ENCODE assay signal across 9 cellular contexts in genomic region chr2:39469807-39470206, GRCh38. TPM values are rescaled to one million over a fixed set of nuclear protein-coding genes. Genes with fewer than 3 reads are reported as not detected.
DNase-seq lines count a peak whose midpoint lies in the region; ATAC-seq, FAIRE-seq and TF ChIP-seq lines count a peak whose summit lies in the region.
"Had no signal": no experiment of that assay in that cellular context is flagged by ENCODE, and none has a peak within 500 bp of the region (broad histone marks: within the 10 kb centered on the region; RNA-seq: fewer than 3 reads in every experiment).

No MANE protein-coding gene starts in this region.

- H3K9ac ChIP-seq in HUES64 (ENCODE audit: low read depth, low read length), result no peak overlapping the region
- no peak overlapping the region for H3K9ac ChIP-seq in duodenal mucosa (ENCODE audit: low read depth in 1 of 2, low read length in 2 of 2)
- H3K9ac ChIP-seq in neural progenitor cell, result no peak overlapping the region

- H3K27me3 Mint-ChIP-seq in neural progenitor cell (ENCODE audit: insufficient read depth, low read depth), result peaks cover 8% of the 10 kb centered on the region

- H3K4me2 ChIP-seq in neural progenitor cell, result peak overlapping the region; percentile 14

- in situ Hi-C loops in HAP-1 (cut with MboI; ENCODE audit: low sequenced_read_pairs), result no loop called here

- no peak overlapping the region for H3K4me3 ChIP-seq in HUES64 (ENCODE audit: low read length)
- H3K4me3 ChIP-seq in duodenal mucosa (ENCODE audit: low read depth in 1 of 2, low read length in 2 of 2), result no peak overlapping the region
- no peak overlapping the region for H3K4me3 ChIP-seq in neural progenitor cell
- H3K4me3 ChIP-seq in HAP-1, result no peak overlapping the region
- H3K4me3 ChIP-seq: ovary had no signal

- ATAC-seq in GM21737 (IDR thresholded peaks at IDR 0.05; ENCODE audit: unreplicated experiment), result peak; percentile 83

- H3K27ac ChIP-seq in HUES64 (ENCODE audit: low read depth, low read length), result peak overlapping the region; percentile 43; the same call in 1 of the 2 replicates
- H3K27ac ChIP-seq in duodenal mucosa (ENCODE audit: low read depth, low read length), result peak overlapping the region; percentile 22
- H3K27ac ChIP-seq in neural progenitor cell, result no peak overlapping the region

- peaks cover 37% of the 10 kb centered on the region for H3K4me1 Mint-ChIP-seq in neural progenitor cell

- H2AFZ ChIP-seq in neural progenitor cell (replicated peaks), result no peak overlapping the region

- no peaks in the 10 kb centered on the region for H4K20me1 ChIP-seq in neural progenitor cell (ENCODE audit: low read depth)

- H3K27ac Mint-ChIP-seq in neural progenitor cell, result no peak overlapping the region

- no peaks in the 10 kb centered on the region for H3K79me2 ChIP-seq in neural progenitor cell (ENCODE audit: low read depth)

- no peak for TF ChIP-seq CTCF in neural progenitor cell (IDR thresholded peaks at IDR 0.05)

- H3K9me3 ChIP-seq in HUES64 (ENCODE audit: insufficient read depth, low read depth, low read length) (no peaks in the 10 kb centered on the region), duodenal mucosa (ENCODE audit: control insufficient read depth in 1 of 2, low read length in 2 of 2) (no peaks in the 10 kb centered on the region), neural progenitor cell (ENCODE audit: low read depth) (no peaks in the 10 kb centered on the region), HAP-1 (no peaks in the 10 kb centered on the region)
- H3K9me3 ChIP-seq: ovary had no signal

- H3K4me1 ChIP-seq in HUES64 (ENCODE audit: insufficient read depth, low read length) (peaks cover 27% of the 10 kb centered on the region), duodenal mucosa (ENCODE audit: control insufficient read depth in 1 of 2, insufficient read depth in 2 of 2, low read length in 2 of 2) (peaks cover 15 to 21% of the 10 kb centered on the region in 2 donors), neural progenitor cell (peaks cover 19% of the 10 kb centered on the region), HAP-1 (peaks cover 3% of the 10 kb centered on the region; the same call in 1 of the 2 replicates)

- H3F3A ChIP-seq in neural progenitor cell (ENCODE audit: low read depth), result no peaks in the 10 kb centered on the region

- peaks cover 1% of the 10 kb centered on the region for H3K36me3 Mint-ChIP-seq in neural progenitor cell

- H3K27me3 ChIP-seq in HUES64 (ENCODE audit: insufficient read depth, low read length), result no peaks in the 10 kb centered on the region
- H3K27me3 ChIP-seq in duodenal mucosa (ENCODE audit: control insufficient read depth in 1 of 2, insufficient read depth in 2 of 2, low read length in 2 of 2), result no peaks in the 10 kb centered on the region
- H3K27me3 ChIP-seq in neural progenitor cell, result no peaks in the 10 kb centered on the region
- H3K27me3 ChIP-seq in HAP-1 (ENCODE audit: low read depth), result no peaks in the 10 kb centered on the region
- H3K27me3 ChIP-seq: ovary had no signal

- H3K9me3 Mint-ChIP-seq in neural progenitor cell, result peaks cover 3% of the 10 kb centered on the region

- peak; percentile 75 for FAIRE-seq in GM18507 (lab: Jason Lieb, UNC)

- H3K36me3 ChIP-seq in HUES64 (ENCODE audit: insufficient read depth, low read length) (no peaks in the 10 kb centered on the region), duodenal mucosa (ENCODE audit: control insufficient read depth in 1 of 2, insufficient read depth in 2 of 2, low read length in 2 of 2) (no peaks in the 10 kb centered on the region), neural progenitor cell (no peaks in the 10 kb centered on the region), HAP-1 (replicated peaks) (no peaks in the 10 kb centered on the region)
- H3K36me3 ChIP-seq: ovary had no signal

- DNase-seq in GM18507 (ENCODE audit: extremely low spot score, insufficient read length, low read depth) (no peak), neural progenitor cell (ENCODE audit: low spot score) (peak; percentile 18), NCI-H446 treated with DMSO at 0.1 percent for 48 hours (lab: John Stamatoyannopoulos, UW) (no peak), HAP-1 (ENCODE audit: low spot score in 2 of 2) (no peak), NCI-H510A (lab: John Stamatoyannopoulos, UW) (no peak)

- WGBS in HUES64, result 75% methylated on average over 3 of the region's 3 CpGs

- H3K4me3 Mint-ChIP-seq in neural progenitor cell, result no peak overlapping the region

RNA-seq across cellular contexts. Expression of gene MAP4K3, which starts 32.7 kb away (rescaled TPM):
- 31.3 TPM for polyA plus RNA-seq in HUES64 (2013, experiment 1 of 2)
- polyA plus RNA-seq in HUES64 (2013, experiment 2 of 2), result 32.0 TPM
- 35.4 and 79.5 TPM in 2 replicates for total RNA-seq in neural progenitor cell (ENCODE audit: low replicate concordance)
